Comparison of ENCODE assay signal across 8 cellular contexts in the genomic region with DNA sequence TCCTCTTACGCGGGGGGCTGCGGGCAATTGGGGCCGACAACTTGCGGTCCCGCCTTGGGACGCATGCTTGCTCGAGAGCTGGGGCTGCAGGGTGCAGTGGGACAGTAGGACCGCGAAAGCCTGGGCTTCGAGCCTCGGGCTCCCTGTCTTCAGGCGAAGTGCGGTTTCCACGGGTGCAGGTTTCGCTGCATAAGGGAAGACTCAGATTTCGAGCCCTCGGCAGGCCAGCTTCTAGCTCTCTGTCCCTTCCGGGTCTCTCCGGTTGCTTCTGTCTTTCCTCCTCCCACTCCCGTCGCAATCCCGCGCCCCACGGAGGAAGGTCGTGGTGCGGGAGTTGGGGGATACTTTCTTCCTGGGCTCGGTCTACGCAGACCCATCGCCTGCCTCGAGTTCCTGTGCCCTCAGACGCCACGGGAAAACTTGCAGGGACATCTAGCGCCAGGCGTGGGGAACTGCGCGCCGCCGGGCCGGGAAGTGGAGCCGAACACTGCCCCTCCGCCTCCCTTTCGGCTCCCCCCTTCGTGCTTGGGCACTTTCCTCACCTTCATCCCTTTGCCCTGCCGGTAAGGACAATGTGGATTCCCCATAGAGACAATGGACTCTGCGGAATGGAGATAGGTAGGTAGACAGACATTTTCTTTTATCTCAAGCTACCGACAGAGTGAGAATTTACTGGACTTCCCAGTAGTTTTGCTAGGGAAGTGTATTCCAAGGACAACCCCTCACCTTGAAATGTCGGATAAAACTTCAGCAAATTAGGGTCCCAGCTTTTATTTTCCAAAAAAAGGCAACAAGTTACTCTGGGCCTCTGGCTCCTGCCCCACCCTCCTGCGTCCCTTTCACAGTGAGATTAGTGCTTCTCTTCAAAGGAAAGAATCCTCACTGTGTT. TPM values are rescaled to one million over a fixed set of nuclear protein-coding genes. Genes with fewer than 3 reads are reported as not detected.
A peak's percentile ranks its signal among the peaks of the same experiment; 100 is the strongest.
DNase-seq lines count a peak whose midpoint lies in the region; ATAC-seq and TF ChIP-seq lines count a peak whose summit lies in the region.

No MANE protein-coding gene starts in this region.

- peaks cover 83% of the 10 kb centered on the region for H3K27me3 Mint-ChIP-seq in CD8-positive, alpha-beta T cell (ENCODE audit: low read depth)

- CTCF ChIA-PET in CD8-positive, alpha-beta T cell (lab: Charles Lee): interaction anchor here (1.4 kb wide), 1 partner anchor 9 kb away, joined by 3 read pairs; no protein-coding TSS in a partner anchor

- H3K4me3 Mint-ChIP-seq in CD8-positive, alpha-beta T cell: peak overlapping the region; percentile 51

- H3K36me3 ChIP-seq in CD8-positive, alpha-beta T cell (ENCODE audit: insufficient read depth, low read length): no peaks in the 10 kb centered on the region
- no peaks in the 10 kb centered on the region for H3K36me3 ChIP-seq in iPS-18a (ENCODE audit: control insufficient read depth, low read depth, low read length)

- no peak overlapping the region for H3K27ac ChIP-seq in CD8-positive, alpha-beta T cell (ENCODE audit: low read depth, low read length)
- H3K27ac ChIP-seq in iPS-18a (ENCODE audit: low read length): no peak overlapping the region

- H3K4me3 ChIP-seq in CD8-positive, alpha-beta T cell (ENCODE audit: low read depth, low read length): no peak overlapping the region
- H3K4me3 ChIP-seq in iPS-18a (ENCODE audit: low read length) (peak overlapping the region; percentile 38), skeletal muscle cell (ENCODE audit: low read depth, low read length) (peak overlapping the region; percentile 37)

- H3K9me3 ChIP-seq in CD8-positive, alpha-beta T cell (ENCODE audit: low read length): peaks cover 7% of the 10 kb centered on the region
- H3K9me3 ChIP-seq in iPS-18a (ENCODE audit: control insufficient read depth, low read depth, low read length): no peaks in the 10 kb centered on the region

- H3K9me3 Mint-ChIP-seq in CD8-positive, alpha-beta T cell: peaks cover 7% of the 10 kb centered on the region

- peaks cover 16% of the 10 kb centered on the region for H3K4me1 Mint-ChIP-seq in CD8-positive, alpha-beta T cell (ENCODE audit: low read depth)

- intact Hi-C loops in CD8-positive, alpha-beta T cell (cut with DNase I, micrococcal nuclease): no loop called here

- POLR2A ChIA-PET in CD8-positive, alpha-beta T cell (lab: Charles Lee): no interaction called here

- peaks cover 10% of the 10 kb centered on the region for H3K4me1 ChIP-seq in CD8-positive, alpha-beta T cell (ENCODE audit: insufficient read depth, low read length)
- no peaks in the 10 kb centered on the region for H3K4me1 ChIP-seq in iPS-18a (ENCODE audit: control insufficient read depth, low read depth, low read length)

- H3K9ac ChIP-seq in iPS-18a (ENCODE audit: low read length): no peak overlapping the region

- ATAC-seq in CD8-positive, alpha-beta T cell: no peak
- peak; percentile 71 for ATAC-seq in GM19455 (IDR thresholded peaks at IDR 0.05; ENCODE audit: unreplicated experiment)

- no peaks in the 10 kb centered on the region for H3K36me3 Mint-ChIP-seq in CD8-positive, alpha-beta T cell

- H3K27me3 ChIP-seq in CD8-positive, alpha-beta T cell (ENCODE audit: insufficient read depth, low read length): peaks cover 84% of the 10 kb centered on the region
- peaks cover 100% of the 10 kb centered on the region for H3K27me3 ChIP-seq in iPS-18a (ENCODE audit: control insufficient read depth, insufficient read depth, low read length)

- TF ChIP-seq CTCF in CD8-positive, alpha-beta T cell (IDR thresholded peaks at IDR 0.05): peak; percentile 23

- no peak for DNase-seq in CD8-positive, alpha-beta T cell
- peak; percentile 26 for DNase-seq in NCI-H226
- peak; percentile 71 for DNase-seq in astrocyte of the hippocampus (ENCODE audit: low read depth, low spot score)
- no peak for DNase-seq in skeletal muscle cell (ENCODE audit: low read depth)
- no peak for DNase-seq in cerebellar nuclear complex (lab: John Stamatoyannopoulos, UW)
- no peak for DNase-seq in cortex of kidney (lab: John Stamatoyannopoulos, UW)

- H3K27ac Mint-ChIP-seq in CD8-positive, alpha-beta T cell: no peak overlapping the region

RNA-seq across cellular contexts. Expression of gene HOXD13, which starts 4.2 kb away (rescaled TPM):
- not detected for total RNA-seq in CD8-positive, alpha-beta T cell

RNA-seq across cellular contexts. Expression of gene EVX2, which starts 4.5 kb away (rescaled TPM):
- total RNA-seq in CD8-positive, alpha-beta T cell: not detected

RNA-seq across cellular contexts. Expression of gene HOXD12, which starts 11.3 kb away (rescaled TPM):
- not detected for total RNA-seq in CD8-positive, alpha-beta T cell

RNA-seq across cellular contexts. Expression of gene HOXD11, which starts 18.8 kb away (rescaled TPM):
- total RNA-seq in CD8-positive, alpha-beta T cell: not detected

RNA-seq across cellular contexts. Expression of gene HOXD10, which starts 28.3 kb away (rescaled TPM):
- total RNA-seq in CD8-positive, alpha-beta T cell: not detected

Comparison
In these comparisons a context has a peak if more than half of its experiments do, and no peak if none do; other contexts are left out.
1. DNase-seq: peak in NCI-H226 (single experiment) and astrocyte of the hippocampus (single experiment); none in CD8-positive, alpha-beta T cell (0 of 7), skeletal muscle cell (single experiment), cerebellar nuclear complex (0 of 2) and cortex of kidney (single experiment).